In the genomic region with DNA sequence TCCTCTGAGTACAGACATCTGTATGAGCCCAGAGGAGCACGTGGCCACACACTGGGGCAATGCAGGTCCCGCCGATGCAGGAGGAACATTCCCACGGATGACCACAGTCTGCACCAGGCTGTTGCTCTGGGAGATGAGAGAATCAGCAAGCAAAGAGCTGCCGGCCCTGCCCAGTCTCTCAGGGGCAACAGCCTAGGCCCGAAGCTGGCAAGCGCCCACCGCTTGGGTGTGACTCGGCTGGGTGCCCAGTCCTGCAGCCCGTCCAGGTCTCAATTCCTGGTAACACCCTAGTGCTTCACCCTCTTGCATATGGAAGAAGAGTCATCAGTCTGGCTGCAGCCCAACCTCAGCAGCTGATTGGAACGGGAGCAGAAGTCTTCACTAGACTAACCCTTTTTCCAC, we compare ENCODE assay signal across 12 cellular contexts.
DNase-seq lines count a peak whose midpoint lies in the region; ATAC-seq and TF ChIP-seq lines count a peak whose summit lies in the region.
"Had no signal": no experiment of that assay in that cellular context is flagged by ENCODE, and none has a peak within 500 bp of the region (broad histone marks: within the 10 kb centered on the region; RNA-seq: fewer than 3 reads in every experiment).

No MANE protein-coding gene starts in this region.

- no peaks in the 10 kb centered on the region for H3K4me1 ChIP-seq in body of pancreas
- H3K4me1 ChIP-seq in heart right ventricle = peaks cover 9 to 59% (median 44%) of the 10 kb centered on the region in 9 donors

- 75 to 81% methylated on average over 9 to 11 of the region's 11 CpGs for WGBS in body of pancreas, 2 donors
- 27 to 41% methylated on average over 11 of the region's 11 CpGs for WGBS in heart right ventricle, 2 donors

- H3K27me3 ChIP-seq in body of pancreas (no peaks in the 10 kb centered on the region), heart right ventricle (peaks cover 0 to 21% (median 0%) of the 10 kb centered on the region in 7 donors)

- DNase-seq in GM04504 (ENCODE audit: low read depth) (peak; percentile 28), body of pancreas (peak in 3 of 4 donors; percentile 22 to 42 (median 25)), heart right ventricle (peak; percentile 82 to 83), sciatic nerve (ENCODE audit: low spot score) (peak; percentile 78), RPMI8226 (no peak), NCI-H2107 (lab: John Stamatoyannopoulos, UW) (no peak), SIG-M5 treated with dmso at 0.1 percent for 504 hours (lab: John Stamatoyannopoulos, UW; ENCODE audit: unreplicated experiment) (no peak), KBM-7 (no peak)
- DNase-seq: activated effector memory CD4-positive, alpha-beta T cell treated with anti-CD3 and anti-CD28 coated beads, Interleukin-2, amount 50 U/mL, for 16 hours; CD4-positive, alpha-beta memory T cell; naive B cell; NCI-H748 treated with DMSO at 0.1 percent for 48 hours had no signal

- no peak for TF ChIP-seq CTCF in body of pancreas (IDR thresholded peaks at IDR 0.05)
- TF ChIP-seq CTCF in heart right ventricle (IDR thresholded peaks at IDR 0.05) = no peak

- H3K36me3 ChIP-seq in body of pancreas (replicated peaks in 1 of 2; ENCODE audit: insufficient read depth in 1 of 2, low read depth in 2 of 2) = no peaks in the 10 kb centered on the region
- no peaks in the 10 kb centered on the region for H3K36me3 ChIP-seq in heart right ventricle

- H3K9me3 ChIP-seq in body of pancreas (no peaks in the 10 kb centered on the region), heart right ventricle (no peaks in the 10 kb centered on the region)

- no peak for TF ChIP-seq POLR2A in body of pancreas (IDR thresholded peaks at IDR 0.05)

- intact Hi-C loops in body of pancreas (cut with DNase I) = loop anchor here (10.0 kb wide), 1 partner anchor 197 kb away; no protein-coding TSS in a partner anchor
- intact Hi-C loops in heart right ventricle (cut with DNase I) = loop anchor here in 2 of 10 donors (2.0 to 5.0 kb wide), 2 partner anchors 21 to 195 kb away; no protein-coding TSS in a partner anchor
- intact Hi-C loops in sciatic nerve (cut with DNase I) = no loop called here

- H3K27ac ChIP-seq in body of pancreas (no peak overlapping the region), heart right ventricle (peak overlapping the region in 6 of 10 donors; percentile 4 to 39 (median 20))

- ATAC-seq in body of pancreas = peak; percentile 30
- peak; percentile 65 to 95 (median 82) for ATAC-seq in heart right ventricle
- ATAC-seq in sciatic nerve = peak; percentile 80

- H3K4me3 ChIP-seq in body of pancreas (no peak overlapping the region), heart right ventricle (no peak overlapping the region)

- in situ Hi-C loops in KBM-7 (cut with MboI; ENCODE audit: low pct_unique_long_range_greater_than_20kb, low sequenced_read_pairs) = no loop called here

Comparison
In these comparisons a context has a peak if more than half of its experiments do, and no peak if none do; other contexts are left out.
1. DNase-seq: peak in GM04504 (single experiment), body of pancreas (3 of 4), heart right ventricle (2 of 2) and sciatic nerve (single experiment); none in RPMI8226 (single experiment), NCI-H2107 (single experiment), SIG-M5 treated with dmso at 0.1 percent for 504 hours (single experiment) and KBM-7 (single experiment).
2. ATAC-seq: peak in every context shown above with its lines; median percentile 82 in heart right ventricle; 80 in sciatic nerve; 30 in body of pancreas.
3. H3K27ac ChIP-seq: peak in heart right ventricle (6 of 10); none in body of pancreas (0 of 4).